In the genomic region with DNA sequence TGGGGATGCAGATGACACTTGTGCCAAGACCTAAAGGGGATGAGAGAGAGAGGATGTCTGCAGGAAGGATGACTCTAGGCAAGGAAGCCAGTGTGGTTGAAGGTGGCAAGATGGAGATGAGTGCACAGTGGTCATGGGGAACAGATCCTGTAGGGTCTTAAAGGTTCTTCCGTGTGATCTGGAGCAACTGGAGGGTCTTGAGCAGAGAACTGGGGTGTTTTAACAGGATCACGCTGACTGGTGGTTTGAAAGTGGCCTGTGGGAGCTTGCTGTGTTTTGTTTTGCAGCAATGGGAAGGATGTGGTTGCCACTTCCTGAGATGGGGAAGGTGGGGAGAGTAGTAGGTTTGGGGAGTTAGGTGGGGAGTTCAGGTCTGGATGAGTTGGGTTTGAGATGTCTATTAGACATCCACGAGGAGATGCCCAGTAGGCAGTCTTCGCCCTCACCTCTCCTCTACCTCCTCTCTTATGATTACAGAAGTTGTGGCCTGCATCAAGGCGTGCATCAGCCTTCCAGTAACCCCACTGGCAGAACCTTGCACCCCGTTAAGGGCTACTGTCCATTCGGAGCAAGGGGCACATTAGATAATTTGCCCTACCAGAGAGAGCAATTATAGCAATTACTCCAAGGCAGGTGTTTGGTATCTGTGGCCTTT, we compare ENCODE assay signal across 8 cellular contexts. TPM values are rescaled to one million over a fixed set of nuclear protein-coding genes. Genes with fewer than 3 reads are reported as not detected.
DNase-seq lines count a peak whose midpoint lies in the region; ATAC-seq and TF ChIP-seq lines count a peak whose summit lies in the region.

No MANE protein-coding gene starts in this region.

- H3K27ac Mint-ChIP-seq in activated naive CD8-positive, alpha-beta T cell = peak overlapping the region; percentile 18

- H3K36me3 Mint-ChIP-seq in activated naive CD8-positive, alpha-beta T cell = no peaks in the 10 kb centered on the region

- H3K27me3 ChIP-seq in right lobe of liver = no peaks in the 10 kb centered on the region
- no peaks in the 10 kb centered on the region for H3K27me3 ChIP-seq in tibial artery

- H3K27me3 Mint-ChIP-seq in activated naive CD8-positive, alpha-beta T cell = peaks cover 5% of the 10 kb centered on the region

- no peak for TF ChIP-seq CTCF in right lobe of liver (IDR thresholded peaks at IDR 0.05)
- no peak for TF ChIP-seq CTCF in tibial artery (IDR thresholded peaks at IDR 0.05)
- no peak for TF ChIP-seq CTCF in GM13976 (IDR thresholded peaks at IDR 0.05; ENCODE audit: borderline replicate concordance, control extremely low read depth, extremely low read depth, insufficient read depth, missing control alignments)

- WGBS in right lobe of liver (ENCODE audit: insufficient coverage, low coverage, low lambda C conversion rate, missing lambda C conversion rate) = 40% methylated on average over 7 of the region's 7 CpGs

- no peaks in the 10 kb centered on the region for H3K9me3 ChIP-seq in right lobe of liver
- H3K9me3 ChIP-seq in tibial artery = no peaks in the 10 kb centered on the region

- in situ Hi-C loops in GM13976 (cut with MboI; ENCODE audit: low sequenced_read_pairs, unreplicated experiment) = no loop called here

- H3K4me1 ChIP-seq in right lobe of liver (peaks cover 0 to 34% (median 4%) of the 10 kb centered on the region in 4 donors), tibial artery (peaks cover 0 to 38% (median 31%) of the 10 kb centered on the region in 4 donors)

- peak overlapping the region; percentile 95 to 99 (median 99) for H3K27ac ChIP-seq in right lobe of liver
- peak overlapping the region; percentile 91 to 97 for H3K27ac ChIP-seq in tibial artery

- no peak for ATAC-seq in right lobe of liver
- ATAC-seq in HG03159 (IDR thresholded peaks at IDR 0.05; ENCODE audit: unreplicated experiment) = no peak

- no peaks in the 10 kb centered on the region for H3K9me3 Mint-ChIP-seq in activated naive CD8-positive, alpha-beta T cell (ENCODE audit: low read depth)

- no peak for TF ChIP-seq POLR2A in right lobe of liver (IDR thresholded peaks at IDR 0.05)

- peak overlapping the region; percentile 77 for H3K4me3 Mint-ChIP-seq in activated naive CD8-positive, alpha-beta T cell

- peak; percentile 62 for DNase-seq in activated effector memory CD4-positive, alpha-beta T cell treated with anti-CD3 and anti-CD28 coated beads, Interleukin-2, amount 50 U/mL, for 16 hours
- no peak for DNase-seq in activated effector memory CD4-positive, alpha-beta T cell treated with Interleukin-2 at 50 U/mL for 16 hours
- no peak for DNase-seq in right lobe of liver
- DNase-seq in tibial artery = no peak
- DNase-seq in GM13976 (ENCODE audit: low spot score) = no peak
- no peak for DNase-seq in Ammon's horn (ENCODE audit: low spot score)

- peaks cover 40% of the 10 kb centered on the region for H3K4me1 Mint-ChIP-seq in activated naive CD8-positive, alpha-beta T cell (ENCODE audit: low read depth)

- H3K4me3 ChIP-seq in right lobe of liver = peak overlapping the region; percentile 65 to 89 (median 68)
- H3K4me3 ChIP-seq in tibial artery = peak overlapping the region; percentile 76 to 85

- intact Hi-C loops in right lobe of liver (cut with DNase I) (loop anchor here in 1 of 2 donors (10.0 kb wide), 1 partner anchor 90 kb away; a partner anchor contains a TSS), tibial artery (cut with DNase I; ENCODE audit: low total_unique reads) (loop anchor here (5.0 kb wide), 2 partner anchors 313 to 1557 kb away; a partner anchor contains a TSS)

- H3K36me3 ChIP-seq in right lobe of liver = peaks cover 0 to 13% (median 5%) of the 10 kb centered on the region in 4 donors
- H3K36me3 ChIP-seq in tibial artery = peaks cover 0 to 11% (median 9%) of the 10 kb centered on the region in 3 donors

RNA-seq across cellular contexts. Expression of a gene that starts 1.4 kb away (rescaled TPM):
- total RNA-seq in right lobe of liver = 10 to 100 TPM; 16.3 to 53.5 (median 37.6) TPM

RNA-seq across cellular contexts. Expression of a gene that starts 53.6 kb away (rescaled TPM):
- total RNA-seq in right lobe of liver = 1 to 10 TPM; 1.2 to 5.0 (median 2.9) TPM
